Comparison of ENCODE assay signal across 23 cellular contexts in the genomic region with DNA sequence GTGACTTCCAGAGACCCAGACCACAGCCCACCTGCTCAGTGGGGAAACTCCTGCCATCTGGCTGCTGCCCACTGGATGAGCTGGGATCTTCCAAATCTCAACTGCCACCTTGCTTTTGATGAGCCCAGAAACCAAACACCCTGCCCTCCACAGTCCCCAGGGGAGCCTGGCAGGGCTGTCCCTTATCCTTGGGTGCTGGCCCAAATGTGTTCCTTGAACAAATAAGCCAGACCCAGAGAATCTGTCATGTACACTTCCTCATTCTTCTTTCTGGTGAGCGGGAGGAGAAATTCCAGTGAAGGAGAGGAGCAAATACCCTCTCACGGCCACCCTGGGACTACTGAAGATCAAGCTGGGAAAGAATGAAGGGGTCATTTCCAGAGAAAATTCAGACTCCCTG. TPM values are rescaled to one million over a fixed set of nuclear protein-coding genes. Genes with fewer than 3 reads are reported as not detected.
"Had no signal": no experiment of that assay in that cellular context is flagged by ENCODE, and none has a peak within 500 bp of the region (broad histone marks: within the 10 kb centered on the region; RNA-seq: fewer than 3 reads in every experiment).

No MANE protein-coding gene starts in this region.

- DNase-seq: activated CD4-positive, alpha-beta T cell treated with anti-CD3 and anti-CD28 coated beads, Interleukin-2, amount 10 ng/mL, durations not matched to agents 7 days and 5 days; activated CD8-positive, alpha-beta T cell treated with anti-CD3 and anti-CD28 coated beads, Interleukin-2, amount 10 ng/mL, durations not matched to agents 7 days and 5 days; activated naive CD4-positive, alpha-beta T cell treated with anti-CD3 and anti-CD28 coated beads, Interleukin-2, amount 10 ng/mL, durations not matched to agents 7 days and 5 days; activated naive CD8-positive, alpha-beta T cell treated with anti-CD3 and anti-CD28 coated beads, Interleukin-2, amount 50 U/mL, for 24 hours; activated T-cell treated with anti-CD3 and anti-CD28 coated beads, Interleukin-2, amount 50 U/mL, for 24 hours; aorta; cortex of kidney; effector CD4-positive, alpha-beta T cell; gastrocnemius medialis; heart left ventricle; kidney; left ventricle myocardium inferior; naive thymus-derived CD8-positive, alpha-beta T cell; SK-N-SH; stimulated activated CD4-positive, alpha-beta T cell treated with anti-CD3 and anti-CD28 coated beads, Interleukin-12 subunit alpha, Interleukin-12 subunit beta, amount 100 ng/mL, for 4 hours; stimulated activated CD4-positive, alpha-beta T cell treated with anti-CD3 and anti-CD28 coated beads, Interleukin-1b, Interleukin-23, amount 100 ng/mL, for 48 hours; stimulated activated naive CD4-positive, alpha-beta T cell treated with Interleukin-2 at 50 U/mL for 16 hours; substantia nigra; T-cell; transverse colon had no signal

- H3K36me3 Mint-ChIP-seq: activated naive CD4-positive, alpha-beta T cell treated with anti-CD3 and anti-CD28 coated beads, Interleukin-2, amount 10 ng/mL, durations not matched to agents 7 days and 5 days; T-cell had no signal

- H3K4me3 Mint-ChIP-seq: activated CD4-positive, alpha-beta T cell treated with anti-CD3 and anti-CD28 coated beads, Interleukin-2, amount 10 ng/mL, durations not matched to agents 7 days and 5 days; activated CD8-positive, alpha-beta T cell treated with anti-CD3 and anti-CD28 coated beads, Interleukin-2, amount 10 ng/mL, durations not matched to agents 7 days and 5 days; activated naive CD4-positive, alpha-beta T cell treated with anti-CD3 and anti-CD28 coated beads, Interleukin-2, amount 10 ng/mL, durations not matched to agents 7 days and 5 days; activated naive CD8-positive, alpha-beta T cell treated with anti-CD3 and anti-CD28 coated beads, Interleukin-2, amount 50 U/mL, for 24 hours; activated T-cell treated with anti-CD3 and anti-CD28 coated beads, Interleukin-2, amount 50 U/mL, for 24 hours; memory B cell; naive thymus-derived CD8-positive, alpha-beta T cell; T-cell had no signal

- H3K4me1 ChIP-seq: gastrocnemius medialis, heart left ventricle, left ventricle myocardium inferior, transverse colon had no signal

- H3K4me1 Mint-ChIP-seq: activated CD4-positive, alpha-beta T cell treated with anti-CD3 and anti-CD28 coated beads, Interleukin-2, amount 10 ng/mL, durations not matched to agents 7 days and 5 days; activated naive CD4-positive, alpha-beta T cell treated with anti-CD3 and anti-CD28 coated beads, Interleukin-2, amount 10 ng/mL, durations not matched to agents 7 days and 5 days; activated naive CD8-positive, alpha-beta T cell treated with anti-CD3 and anti-CD28 coated beads, Interleukin-2, amount 50 U/mL, for 24 hours; memory B cell; T-cell had no signal

- H3K9me3 Mint-ChIP-seq: activated CD4-positive, alpha-beta T cell treated with anti-CD3 and anti-CD28 coated beads, Interleukin-2, amount 10 ng/mL, durations not matched to agents 7 days and 5 days; activated naive CD4-positive, alpha-beta T cell treated with anti-CD3 and anti-CD28 coated beads, Interleukin-2, amount 10 ng/mL, durations not matched to agents 7 days and 5 days; activated naive CD8-positive, alpha-beta T cell treated with anti-CD3 and anti-CD28 coated beads, Interleukin-2, amount 50 U/mL, for 24 hours; activated T-cell treated with anti-CD3 and anti-CD28 coated beads, Interleukin-2, amount 50 U/mL, for 24 hours; activated T-helper 2 cell treated with anti-CD3 and anti-CD28 coated beads, Interferon-gamma antibody, Interleukin-2, Interleukin-4, amounts not matched to agents 10 μg/mL and 5 μg/mL and 100 μg/mL, durations not matched to agents 14 hours and 24 hours and 36 hours; memory B cell; T-cell had no signal

- H3K9me3 ChIP-seq: gastrocnemius medialis, SK-N-SH, transverse colon had no signal

- H3K9ac ChIP-seq: SK-N-SH had no signal

- ATAC-seq: activated CD8-positive, alpha-beta T cell treated with anti-CD3 and anti-CD28 coated beads, Interleukin-2, amount 10 ng/mL, durations not matched to agents 7 days and 5 days; activated naive CD8-positive, alpha-beta T cell treated with anti-CD3 and anti-CD28 coated beads, Interleukin-2, amount 50 U/mL, for 24 hours; esophagus mucosa; gastrocnemius medialis; heart left ventricle; naive thymus-derived CD8-positive, alpha-beta T cell; T-cell had no signal

- H3K4me3 ChIP-seq: gastrocnemius medialis, heart left ventricle, left ventricle myocardium inferior, transverse colon had no signal

- H3K27ac ChIP-seq: gastrocnemius medialis, heart left ventricle, left ventricle myocardium inferior, transverse colon had no signal

- H3K36me3 ChIP-seq: gastrocnemius medialis, heart left ventricle, left ventricle myocardium inferior, transverse colon had no signal

- H3K27me3 ChIP-seq: gastrocnemius medialis, heart left ventricle, transverse colon had no signal

- H3K27me3 Mint-ChIP-seq: activated naive CD8-positive, alpha-beta T cell treated with anti-CD3 and anti-CD28 coated beads, Interleukin-2, amount 50 U/mL, for 24 hours; activated T-cell treated with anti-CD3 and anti-CD28 coated beads, Interleukin-2, amount 50 U/mL, for 24 hours; naive thymus-derived CD8-positive, alpha-beta T cell had no signal

- H3K4me2 ChIP-seq: SK-N-SH had no signal

- H3K27ac Mint-ChIP-seq: activated CD4-positive, alpha-beta T cell treated with anti-CD3 and anti-CD28 coated beads, Interleukin-2, amount 10 ng/mL, durations not matched to agents 7 days and 5 days; activated CD8-positive, alpha-beta T cell treated with anti-CD3 and anti-CD28 coated beads, Interleukin-2, amount 10 ng/mL, durations not matched to agents 7 days and 5 days; activated naive CD4-positive, alpha-beta T cell treated with anti-CD3 and anti-CD28 coated beads, Interleukin-2, amount 10 ng/mL, durations not matched to agents 7 days and 5 days; activated naive CD8-positive, alpha-beta T cell treated with anti-CD3 and anti-CD28 coated beads, Interleukin-2, amount 50 U/mL, for 24 hours; activated T-cell treated with anti-CD3 and anti-CD28 coated beads, Interleukin-2, amount 50 U/mL, for 24 hours; activated T-helper 2 cell treated with anti-CD3 and anti-CD28 coated beads, Interferon-gamma antibody, Interleukin-2, Interleukin-4, amounts not matched to agents 10 μg/mL and 5 μg/mL and 100 μg/mL, durations not matched to agents 14 hours and 24 hours and 36 hours; memory B cell; naive thymus-derived CD8-positive, alpha-beta T cell; T-cell had no signal

RNA-seq across cellular contexts. Expression of gene PXDC1, which starts 38.7 kb away (rescaled TPM):
- total RNA-seq: activated CD8-positive, alpha-beta T cell treated with anti-CD3 and anti-CD28 coated beads, Interleukin-2, amount 10 ng/mL, durations not matched to agents 7 days and 5 days had no signal
- polyA plus RNA-seq: naive thymus-derived CD8-positive, alpha-beta T cell had no signal
